Comparison of ENCODE assay signal across 10 cellular contexts in genomic region chr6:125802943-125803377, GRCh38. TPM values are rescaled to one million over a fixed set of nuclear protein-coding genes. Genes with fewer than 3 reads are reported as not detected.
DNase-seq lines count a peak whose midpoint lies in the region; ATAC-seq, FAIRE-seq and TF ChIP-seq lines count a peak whose summit lies in the region.
"Had no signal": no experiment of that assay in that cellular context is flagged by ENCODE, and none has a peak within 500 bp of the region (broad histone marks: within the 10 kb centered on the region; RNA-seq: fewer than 3 reads in every experiment).

No MANE protein-coding gene starts in this region.

- no peak overlapping the region for H2AFZ ChIP-seq in Karpas-422 (ENCODE audit: low read length)
- peak overlapping the region; percentile 23 for H2AFZ ChIP-seq in osteoblast (ENCODE audit: low read length)

- no peak for DNase-seq in GM18507 (ENCODE audit: extremely low spot score, insufficient read length, low read depth)
- no peak for DNase-seq in Karpas-422
- no peak for DNase-seq in caudate nucleus (lab: John Stamatoyannopoulos, UW)
- DNase-seq in osteoblast (ENCODE audit: insufficient read length, low spot score, missing footprints): no peak
- no peak for DNase-seq in psoas muscle
- no peak for DNase-seq in activated effector memory CD4-positive, alpha-beta T cell treated with anti-CD3 and anti-CD28 coated beads, Interleukin-2, amount 50 U/mL, for 16 hours
- DNase-seq in activated CD4-positive, CD25-positive, alpha-beta regulatory T cell treated with anti-CD3 and anti-CD28 coated beads, Interleukin-2, amount 50 U/mL, for 72 hours: no peak
- no peak for DNase-seq in NCI-H69 (lab: John Stamatoyannopoulos, UW)
- DNase-seq: activated T-cell treated with anti-CD3 and anti-CD28 coated beads, Interleukin-2, amount 50 U/mL, for 24 hours had no signal

- H3K4me2 ChIP-seq in Karpas-422 (ENCODE audit: low read depth, low read length, poor library complexity, severe bottlenecking) (peak overlapping the region; percentile 30), osteoblast (ENCODE audit: insufficient read depth, low read length) (peak overlapping the region; percentile 49)

- peaks cover 23% of the 10 kb centered on the region for H3K36me3 ChIP-seq in Karpas-422 (ENCODE audit: insufficient read depth, low read length)
- H3K36me3 ChIP-seq in osteoblast (ENCODE audit: insufficient read depth, low read length): no peaks in the 10 kb centered on the region
- H3K36me3 ChIP-seq in psoas muscle (ENCODE audit: insufficient read depth in 1 of 2, low read depth in 1 of 2): no peaks in the 10 kb centered on the region

- FAIRE-seq in GM18507 (lab: Jason Lieb, UNC): peak; percentile 81
- FAIRE-seq: H54 had no signal

- H3K9me3 ChIP-seq in Karpas-422 (ENCODE audit: low read length) (no peaks in the 10 kb centered on the region), osteoblast (ENCODE audit: low read depth, low read length) (no peaks in the 10 kb centered on the region), psoas muscle (no peaks in the 10 kb centered on the region)

- H3K9ac ChIP-seq in Karpas-422 (ENCODE audit: low read length): peak overlapping the region; percentile 18

- H3K4me3 ChIP-seq in Karpas-422 (ENCODE audit: low read length) (no peak overlapping the region; the same call in 1 of the 2 replicates), osteoblast (ENCODE audit: insufficient read depth, low read length) (no peak overlapping the region), psoas muscle (no peak overlapping the region)

- H4K20me1 ChIP-seq in Karpas-422 (ENCODE audit: insufficient read depth, low read depth, low read length) (peaks cover 4% of the 10 kb centered on the region), osteoblast (ENCODE audit: insufficient read depth, low read length) (no peaks in the 10 kb centered on the region)

- H3K79me2 ChIP-seq in Karpas-422 (ENCODE audit: low read length) (peaks cover 94% of the 10 kb centered on the region), osteoblast (ENCODE audit: insufficient read depth, low read length) (peaks cover 76% of the 10 kb centered on the region)

- 49 to 59% (median 58%) methylated on average over 4 of the region's 4 CpGs for WGBS in psoas muscle, 3 donors

- ATAC-seq in psoas muscle: no peak

- H3K27me3 ChIP-seq in Karpas-422 (ENCODE audit: low read length) (no peaks in the 10 kb centered on the region), osteoblast (ENCODE audit: insufficient read depth, low read length) (no peaks in the 10 kb centered on the region), psoas muscle (ENCODE audit: insufficient read depth in 3 of 3, low read length in 2 of 3) (no peaks in the 10 kb centered on the region)

- H3K27ac ChIP-seq in Karpas-422 (ENCODE audit: low read length) (peak overlapping the region; percentile 57), caudate nucleus (ENCODE audit: low read depth, low read length) (peak overlapping the region; percentile 55), osteoblast (ENCODE audit: low read depth, low read length) (peak overlapping the region; percentile 72), psoas muscle (no peak overlapping the region)

- TF ChIP-seq CTCF in osteoblast (IDR thresholded peaks at IDR 0.05; ENCODE audit: extremely low read depth, low read depth, low read length) (no peak), psoas muscle (IDR thresholded peaks at IDR 0.05) (no peak)

- intact Hi-C loops in psoas muscle (cut with DNase I): no loop called here

- peaks cover 96% of the 10 kb centered on the region for H3K4me1 ChIP-seq in Karpas-422 (ENCODE audit: low read length)
- H3K4me1 ChIP-seq in osteoblast (ENCODE audit: insufficient read depth, low read length): peaks cover 20% of the 10 kb centered on the region
- peaks cover 5% of the 10 kb centered on the region for H3K4me1 ChIP-seq in psoas muscle

- no peaks in the 10 kb centered on the region for H3K9me2 ChIP-seq in Karpas-422 (replicated peaks; ENCODE audit: insufficient read depth, low read length)

RNA-seq across cellular contexts. Expression of gene NCOA7, which starts 12.2 kb away (rescaled TPM):
- total RNA-seq in Karpas-422 (2014; rRNA removed; shearing (Covaris generic); ENCODE audit: low replicate concordance): 28.6 and 34.2 TPM in 2 replicates
- total RNA-seq in osteoblast: 30.4 and 34.0 TPM in 2 replicates
- total RNA-seq in psoas muscle: 10 to 100 TPM in 3 of 4 donors, 1 to 10 TPM in 1; 8.2 to 22.5 (median 13.2) TPM
- 1 to 10 TPM; 3.1 to 7.4 (median 5.6) TPM for polyA plus RNA-seq in psoas muscle

RNA-seq across cellular contexts. Expression of gene HEY2, which starts 53.5 kb away (rescaled TPM):
- total RNA-seq in Karpas-422 (2014; rRNA removed; shearing (Covaris generic); ENCODE audit: low replicate concordance): 0.07 and 0.11 TPM in 2 replicates
- total RNA-seq in osteoblast (2.2 and 2.4 TPM in 2 replicates), psoas muscle (10 to 100 TPM in 1 of 4 donors, 1 to 10 TPM in 3; 4.4 to 80.5 (median 7.5) TPM)
- polyA plus RNA-seq in psoas muscle: 1 to 10 TPM; 4.2 to 6.2 (median 5.5) TPM
